23 cellular contexts compared by ENCODE assay signal in genomic region chr2:176468471-176468870, GRCh38.
"Had no signal": no experiment of that assay in that cellular context is flagged by ENCODE, and none has a peak within 500 bp of the region (broad histone marks: within the 10 kb centered on the region; RNA-seq: fewer than 3 reads in every experiment).

No MANE protein-coding gene starts in this region.

- DNase-seq: activated gamma-delta T cell treated with Interleukin-2 at 50 U/mL for 16 hours; activated T-cell treated with anti-CD3 and anti-CD28 coated beads, Interleukin-2, amount 50 U/mL, for 1 hour; aorta; caudate nucleus; effector CD4-positive, alpha-beta T cell; kidney; lower lobe of right lung; pancreas; psoas muscle; right cardiac atrium; stimulated activated CD4-positive, alpha-beta T cell treated with anti-CD3 and anti-CD28 coated beads, Interleukin-1b, Interleukin-23, amount 100 ng/mL, for 48 hours; substantia nigra; T-helper 1 cell had no signal

- H3K4me1 ChIP-seq: pancreas, psoas muscle had no signal

- H3K27ac Mint-ChIP-seq: activated naive CD4-positive, alpha-beta T cell treated with anti-CD3 and anti-CD28 coated beads, Interleukin-2, amount 50 U/mL, for 72 hours; dendritic cell treated with granulocyte-macrophage colony-stimulating factor and Interleukin-4, amounts not matched to agents 40 ng/mL and 50 ng/mL, for 4 days; mesothelial cell of epicardium; natural killer cell treated with Interleukin-12 subunit alpha and Interleukin-12 subunit beta and Interleukin-15 and Interleukin-18, amount 100 ng/mL, for 72 hours; stimulated activated naive CD8-positive, alpha-beta T cell treated with anti-CD3 and anti-CD28 coated beads, Interleukin-15, Interleukin-2, amounts not matched to agents 100 ng/mL and 50 ng/mL, for 24 hours had no signal

- H3K36me3 Mint-ChIP-seq: activated naive CD4-positive, alpha-beta T cell treated with anti-CD3 and anti-CD28 coated beads, Interleukin-2, amount 50 U/mL, for 72 hours; brain; mesothelial cell of epicardium; natural killer cell treated with Interleukin-12 subunit alpha and Interleukin-12 subunit beta and Interleukin-15 and Interleukin-18, amount 100 ng/mL, for 72 hours had no signal

- H3K4me3 ChIP-seq: esophagus muscularis mucosa, lower lobe of right lung, pancreas, psoas muscle, tibial nerve had no signal

- H3K27me3 Mint-ChIP-seq: brain had no signal

- H3K36me3 ChIP-seq: esophagus muscularis mucosa, lower lobe of right lung, neutrophil, pancreas, tibial nerve had no signal

- H3K27me3 ChIP-seq: esophagus muscularis mucosa had no signal

- H3K9me3 Mint-ChIP-seq: activated naive CD4-positive, alpha-beta T cell treated with anti-CD3 and anti-CD28 coated beads, Interleukin-2, amount 50 U/mL, for 72 hours; brain; dendritic cell treated with granulocyte-macrophage colony-stimulating factor and Interleukin-4, amounts not matched to agents 40 ng/mL and 50 ng/mL, for 4 days; mesothelial cell of epicardium; natural killer cell treated with Interleukin-12 subunit alpha and Interleukin-12 subunit beta and Interleukin-15 and Interleukin-18, amount 100 ng/mL, for 72 hours; stimulated activated naive CD8-positive, alpha-beta T cell treated with anti-CD3 and anti-CD28 coated beads, Interleukin-15, Interleukin-2, amounts not matched to agents 100 ng/mL and 50 ng/mL, for 24 hours had no signal

- ATAC-seq: activated naive CD4-positive, alpha-beta T cell treated with anti-CD3 and anti-CD28 coated beads, Interleukin-2, amount 50 U/mL, for 72 hours; left lobe of liver; lower lobe of right lung; natural killer cell treated with Interleukin-12 subunit alpha and Interleukin-12 subunit beta and Interleukin-15 and Interleukin-18, amount 100 ng/mL, for 72 hours; pancreas; psoas muscle; right cardiac atrium had no signal

- H3K27ac ChIP-seq: esophagus muscularis mucosa, lower lobe of right lung, neutrophil, pancreas, psoas muscle, tibial nerve had no signal

- H3K9me3 ChIP-seq: esophagus muscularis mucosa, lower lobe of right lung, neutrophil, pancreas, psoas muscle, tibial nerve had no signal

- H3K4me3 Mint-ChIP-seq: brain; dendritic cell treated with granulocyte-macrophage colony-stimulating factor and Interleukin-4, amounts not matched to agents 40 ng/mL and 50 ng/mL, for 4 days; mesothelial cell of epicardium; natural killer cell treated with Interleukin-12 subunit alpha and Interleukin-12 subunit beta and Interleukin-15 and Interleukin-18, amount 100 ng/mL, for 72 hours; stimulated activated naive CD8-positive, alpha-beta T cell treated with anti-CD3 and anti-CD28 coated beads, Interleukin-15, Interleukin-2, amounts not matched to agents 100 ng/mL and 50 ng/mL, for 24 hours had no signal
